ENCODE assay signal across 10 cellular contexts in the genomic region with DNA sequence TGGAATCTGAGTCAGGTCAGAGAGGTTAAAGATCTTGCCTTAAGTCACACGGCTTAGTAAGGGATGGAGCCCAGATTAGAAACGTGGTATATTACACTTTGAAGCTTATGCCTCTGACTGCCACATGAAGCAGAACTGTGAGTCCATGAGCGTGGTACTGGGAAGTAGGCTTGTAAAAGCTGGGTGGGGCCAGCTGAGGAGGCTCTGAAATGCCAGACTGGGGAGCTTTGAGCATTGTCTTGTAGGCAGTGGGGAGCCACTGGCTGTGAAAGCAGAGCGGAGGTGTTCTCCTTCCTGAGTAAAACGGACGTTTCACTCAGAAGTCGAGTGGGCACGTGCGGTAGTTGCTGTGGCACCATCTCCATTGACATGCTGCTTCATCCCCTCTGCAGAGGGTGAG.
DNase-seq lines count a peak whose midpoint lies in the region; ATAC-seq lines count a peak whose summit lies in the region.
"Had no signal": no experiment of that assay in that cellular context is flagged by ENCODE, and none has a peak within 500 bp of the region (broad histone marks: within the 10 kb centered on the region; RNA-seq: fewer than 3 reads in every experiment).

No MANE protein-coding gene starts in this region.

- peaks cover 1% of the 10 kb centered on the region for H3K79me1 ChIP-seq in neuronal stem cell (ENCODE audit: low read depth, low read length)

- no peak overlapping the region for H3K4me3 ChIP-seq in neuronal stem cell (ENCODE audit: low read length in 2 of 2)
- H3K4me3 ChIP-seq: left ventricle myocardium inferior had no signal

- no CpG with 5 or more reads among the region's 9 CpGs for WGBS in neuronal stem cell (ENCODE audit: extremely low coverage in 2 of 2, insufficient read length in 2 of 2, insufficient replicate concordance in 1 of 2), 2 donors

- no peak overlapping the region for H4K8ac ChIP-seq in neuronal stem cell (ENCODE audit: low read depth, low read length)

- no peak overlapping the region for H3K27ac ChIP-seq in neuronal stem cell (replicated peaks; ENCODE audit: low read length)
- H3K27ac ChIP-seq: left ventricle myocardium inferior had no signal

- H2BK120ac ChIP-seq in neuronal stem cell (ENCODE audit: low read depth, low read length), result no peak overlapping the region

- H3K9ac ChIP-seq in neuronal stem cell (ENCODE audit: low read depth, low read length, poor library complexity), result no peak overlapping the region

- H2AFZ ChIP-seq in neuronal stem cell (ENCODE audit: low read length), result no peak overlapping the region

- no peak overlapping the region for H3K4me2 ChIP-seq in neuronal stem cell (ENCODE audit: insufficient read depth, low read length, poor library complexity, severe bottlenecking)

- no peaks in the 10 kb centered on the region for H3K9me3 ChIP-seq in neuronal stem cell (replicated peaks in 1 of 2; ENCODE audit: control insufficient read depth in 2 of 2, insufficient read depth in 1 of 2, low read depth in 1 of 2, low read length in 2 of 2)
- H3K9me3 ChIP-seq: left ventricle myocardium inferior had no signal

- H3K4me1 ChIP-seq in neuronal stem cell (ENCODE audit: control insufficient read depth in 2 of 2, insufficient read depth in 1 of 2, low read depth in 1 of 2, low read length in 2 of 2), result no peaks in the 10 kb centered on the region
- H3K4me1 ChIP-seq: left ventricle myocardium inferior had no signal

- H3K27me3 ChIP-seq in neuronal stem cell (ENCODE audit: control insufficient read depth in 3 of 3, insufficient read depth in 3 of 3, low read depth in 1 of 3, low read length in 3 of 3), result no peaks in the 10 kb centered on the region

- DNase-seq in neuronal stem cell (ENCODE audit: low spot score) (no peak), NCI-H1092 (lab: John Stamatoyannopoulos, UW) (no peak), iPS-NIHi7 (ENCODE audit: extremely low spot score) (no peak), NCI-H524 treated with DMSO at 0.1 percent for 48 hours (lab: John Stamatoyannopoulos, UW) (no peak)
- DNase-seq in stimulated activated CD4-positive, alpha-beta T cell treated with anti-CD3 and anti-CD28 coated beads, Interleukin-2, amount 100 ng/mL, for 48 hours, result no peak
- DNase-seq: left ventricle myocardium inferior; stimulated activated naive CD4-positive, alpha-beta T cell treated with Interleukin-2 at 50 U/mL for 16 hours had no signal

- H2BK15ac ChIP-seq in neuronal stem cell (ENCODE audit: low read length), result no peak overlapping the region

- H3K36me3 ChIP-seq in neuronal stem cell (replicated peaks in 1 of 2; ENCODE audit: control insufficient read depth in 2 of 2, insufficient read depth in 2 of 2, low read length in 2 of 2), result no peaks in the 10 kb centered on the region
- H3K36me3 ChIP-seq: left ventricle myocardium inferior had no signal

- peak; percentile 41 for ATAC-seq in GM18909 (IDR thresholded peaks at IDR 0.05; ENCODE audit: poor library complexity, unreplicated experiment)
- peak; percentile 51 for ATAC-seq in GM21723 (IDR thresholded peaks at IDR 0.05; ENCODE audit: unreplicated experiment)
- peak; percentile 30 for ATAC-seq in HG03457 (IDR thresholded peaks at IDR 0.05; ENCODE audit: unreplicated experiment)

- no peak overlapping the region for H2BK12ac ChIP-seq in neuronal stem cell (ENCODE audit: low read length)

- H3K4ac ChIP-seq in neuronal stem cell (ENCODE audit: low read length), result no peak overlapping the region

- no peak overlapping the region for H2BK5ac ChIP-seq in neuronal stem cell (ENCODE audit: low read length)

- H2AK5ac ChIP-seq in neuronal stem cell (ENCODE audit: low read depth, low read length), result no peak overlapping the region

- peak overlapping the region; percentile 25 for H3K23ac ChIP-seq in neuronal stem cell (ENCODE audit: low read depth, low read length, poor library complexity)

- H3K14ac ChIP-seq in neuronal stem cell (ENCODE audit: low read length), result no peak overlapping the region

- no peak overlapping the region for H4K91ac ChIP-seq in neuronal stem cell (ENCODE audit: low read depth, low read length, poor library complexity)

- H3K18ac ChIP-seq in neuronal stem cell (ENCODE audit: low read length), result no peak overlapping the region
